Comparison of ENCODE assay signal across 14 cellular contexts in genomic region chr15:67746450-67746849, GRCh38.
DNase-seq lines count a peak whose midpoint lies in the region; ATAC-seq and TF ChIP-seq lines count a peak whose summit lies in the region.
"Had no signal": no experiment of that assay in that cellular context is flagged by ENCODE, and none has a peak within 500 bp of the region (broad histone marks: within the 10 kb centered on the region; RNA-seq: fewer than 3 reads in every experiment).

No MANE protein-coding gene starts in this region.

- POLR2A ChIA-PET in activated CD4-positive, alpha-beta T cell treated with anti-CD3 and anti-CD28 coated beads, Interleukin-2, amount 10 ng/mL, durations not matched to agents 7 days and 5 days (lab: Charles Lee), result interaction anchor here (0.7 kb wide), 1 partner anchor 95 kb away, joined by 3 read pairs; no protein-coding TSS in a partner anchor

- TF ChIP-seq CTCF in neutrophil (IDR thresholded peaks at IDR 0.05), result no peak

- H3K4me3 ChIP-seq in neutrophil (ENCODE audit: low read depth in 1 of 2, low read length in 1 of 2), result no peak overlapping the region
- H3K4me3 ChIP-seq: A549, neural progenitor cell, spleen, upper lobe of right lung had no signal

- H3K9me3 ChIP-seq in KOPT-K1 (ENCODE audit: insufficient read depth, low read length, poor library complexity, severe bottlenecking), result no peaks in the 10 kb centered on the region
- no peaks in the 10 kb centered on the region for H3K9me3 ChIP-seq in neutrophil
- H3K9me3 ChIP-seq: A549, spleen, upper lobe of right lung had no signal

- peaks cover 41% of the 10 kb centered on the region for H3K4me1 Mint-ChIP-seq in activated CD4-positive, alpha-beta T cell treated with anti-CD3 and anti-CD28 coated beads, Interleukin-2, amount 10 ng/mL, durations not matched to agents 7 days and 5 days
- H3K4me1 Mint-ChIP-seq: neural progenitor cell had no signal

- CTCF ChIA-PET in activated CD4-positive, alpha-beta T cell treated with anti-CD3 and anti-CD28 coated beads, Interleukin-2, amount 10 ng/mL, durations not matched to agents 7 days and 5 days (lab: Charles Lee), result interaction anchor here (0.9 kb wide), 1 partner anchor 11 kb away, joined by 3 read pairs; no protein-coding TSS in a partner anchor

- peaks cover 7% of the 10 kb centered on the region for H3K36me3 Mint-ChIP-seq in activated CD4-positive, alpha-beta T cell treated with anti-CD3 and anti-CD28 coated beads, Interleukin-2, amount 10 ng/mL, durations not matched to agents 7 days and 5 days (ENCODE audit: low read depth)

- intact Hi-C loops in posterior cingulate gyrus (cut with DNase I), result no loop called here

- no peak overlapping the region for H3K4me3 Mint-ChIP-seq in activated CD4-positive, alpha-beta T cell treated with anti-CD3 and anti-CD28 coated beads, Interleukin-2, amount 10 ng/mL, durations not matched to agents 7 days and 5 days
- H3K4me3 Mint-ChIP-seq: neural progenitor cell had no signal

- peaks cover 18 to 20% of the 10 kb centered on the region in 2 experiments for H3K4me1 ChIP-seq in neutrophil (ENCODE audit: control insufficient read depth in 1 of 2, insufficient read depth in 1 of 2, low read depth in 1 of 2, low read length in 1 of 2)

- no peak for ATAC-seq in GM21360 (IDR thresholded peaks at IDR 0.05; ENCODE audit: unreplicated experiment)
- ATAC-seq: A549 had no signal

- H3K27ac Mint-ChIP-seq in activated CD4-positive, alpha-beta T cell treated with anti-CD3 and anti-CD28 coated beads, Interleukin-2, amount 10 ng/mL, durations not matched to agents 7 days and 5 days, result peak overlapping the region; percentile 20
- H3K27ac Mint-ChIP-seq: neural progenitor cell had no signal

- H3K9me3 Mint-ChIP-seq in activated CD4-positive, alpha-beta T cell treated with anti-CD3 and anti-CD28 coated beads, Interleukin-2, amount 10 ng/mL, durations not matched to agents 7 days and 5 days, result no peaks in the 10 kb centered on the region
- H3K9me3 Mint-ChIP-seq: neural progenitor cell had no signal

- in situ Hi-C loops in T47D (cut with HindIII; ENCODE audit: low pct_unique_long_range_greater_than_20kb, low sequenced_read_pairs), result no loop called here

- H3K27ac ChIP-seq in KOPT-K1 (ENCODE audit: low read depth, low read length, poor library complexity, severe bottlenecking) (peak overlapping the region; percentile 47), neutrophil (peak overlapping the region; percentile 58)
- H3K27ac ChIP-seq: A549, neural progenitor cell, upper lobe of right lung had no signal

- DNase-seq in activated CD4-positive, alpha-beta T cell treated with anti-CD3 and anti-CD28 coated beads, Interleukin-2, amount 10 ng/mL, durations not matched to agents 7 days and 5 days, result peak; percentile 24
- no peak for DNase-seq in activated CD4-positive, alpha-beta T cell treated with anti-CD3 and anti-CD28 coated beads, Interleukin-2, amount 50 U/mL, for 48 hours
- DNase-seq in T47D (ENCODE audit: low read depth in 1 of 2, low spot score in 1 of 2) (peak; percentile 4 to 86), NCI-H524 treated with DMSO at 0.1 percent for 48 hours (lab: John Stamatoyannopoulos, UW) (no peak), posterior cingulate gyrus (no peak)
- DNase-seq: aorta, left cardiac atrium, spleen, upper lobe of right lung had no signal

- H3K36me3 ChIP-seq in KOPT-K1 (ENCODE audit: insufficient read depth, low read length), result no peaks in the 10 kb centered on the region; the same call in 1 of the 2 replicates
- H3K36me3 ChIP-seq in neutrophil, result no peaks in the 10 kb centered on the region
- H3K36me3 ChIP-seq: neural progenitor cell, upper lobe of right lung had no signal

- no peaks in the 10 kb centered on the region for H3K27me3 Mint-ChIP-seq in activated CD4-positive, alpha-beta T cell treated with anti-CD3 and anti-CD28 coated beads, Interleukin-2, amount 10 ng/mL, durations not matched to agents 7 days and 5 days

- no peaks in the 10 kb centered on the region for H3K27me3 ChIP-seq in neutrophil
- H3K27me3 ChIP-seq: neural progenitor cell, spleen, upper lobe of right lung had no signal

Comparison
In these comparisons a context has a peak if more than half of its experiments do, and no peak if none do; other contexts are left out.
1. DNase-seq: peak in activated CD4-positive, alpha-beta T cell treated with anti-CD3 and anti-CD28 coated beads, Interleukin-2, amount 10 ng/mL, durations not matched to agents 7 days and 5 days (single experiment) and T47D (2 of 2); none in activated CD4-positive, alpha-beta T cell treated with anti-CD3 and anti-CD28 coated beads, Interleukin-2, amount 50 U/mL, for 48 hours (0 of 2), NCI-H524 treated with DMSO at 0.1 percent for 48 hours (single experiment) and posterior cingulate gyrus (0 of 10).